Comparison of ENCODE assay signal across 11 cellular contexts in the genomic region with DNA sequence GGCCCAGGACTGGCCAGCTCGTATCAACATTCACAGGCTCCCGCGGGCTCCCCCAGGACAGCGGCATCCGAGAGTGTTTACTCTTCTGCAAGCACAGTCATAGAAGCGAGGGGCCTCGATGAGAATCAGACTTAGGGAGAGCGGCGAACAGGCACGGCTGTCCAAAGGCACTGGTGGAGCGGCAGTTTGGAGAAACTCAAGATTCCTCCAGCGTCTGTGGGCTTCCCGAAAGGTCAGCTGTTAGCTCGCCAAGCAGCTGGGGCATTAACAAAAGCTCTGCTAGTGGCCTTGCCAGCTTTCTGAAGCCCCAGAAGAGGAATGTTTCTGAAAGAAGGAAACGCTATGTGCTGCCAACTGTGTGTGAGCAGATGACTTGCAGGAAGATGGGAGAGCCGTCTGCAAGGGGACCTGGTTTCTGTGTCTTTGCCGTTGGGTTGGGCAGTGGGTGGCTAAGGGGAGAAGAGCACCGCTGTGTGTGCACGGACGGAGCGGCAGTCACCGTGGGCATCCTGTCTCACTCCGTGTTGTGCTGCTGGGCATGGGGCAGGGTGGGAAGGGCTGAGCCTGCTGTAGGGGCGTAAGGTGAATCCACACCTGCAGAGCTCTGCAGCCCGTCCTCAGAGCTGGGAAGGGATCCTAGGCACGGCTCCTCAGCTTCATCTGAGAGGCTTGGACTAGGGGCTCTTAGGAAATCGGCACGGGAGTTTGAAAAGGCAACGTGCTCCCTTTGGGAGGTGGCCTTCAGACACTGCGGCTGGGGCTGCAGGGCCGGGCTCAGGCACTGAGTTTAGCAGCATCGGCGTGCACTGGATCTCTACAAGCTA.
DNase-seq lines count a peak whose midpoint lies in the region; ATAC-seq and TF ChIP-seq lines count a peak whose summit lies in the region.
"Had no signal": no experiment of that assay in that cellular context is flagged by ENCODE, and none has a peak within 500 bp of the region (broad histone marks: within the 10 kb centered on the region; RNA-seq: fewer than 3 reads in every experiment).

No MANE protein-coding gene starts in this region.

- H3K36me3 ChIP-seq in rectal smooth muscle tissue (ENCODE audit: control insufficient read depth, insufficient read depth, low read length), result peaks cover 14% of the 10 kb centered on the region

- no peak for TF ChIP-seq CTCF in AG10803 (conservative IDR thresholded peaks at IDR 0.05; ENCODE audit: low read length)

- peaks cover 4 to 5% of the 10 kb centered on the region in 2 donors for H3K4me1 Mint-ChIP-seq in effector memory CD8-positive, alpha-beta T cell (ENCODE audit: low read depth in 2 of 2)

- H3K4me1 ChIP-seq in rectal smooth muscle tissue (ENCODE audit: control insufficient read depth, insufficient read depth, low read length), result peaks cover 28% of the 10 kb centered on the region
- H3K4me1 ChIP-seq: parathyroid adenoma had no signal

- no peaks in the 10 kb centered on the region for H3K27me3 ChIP-seq in rectal smooth muscle tissue (ENCODE audit: control insufficient read depth, insufficient read depth, low read length)

- H3K4me3 Mint-ChIP-seq in effector memory CD8-positive, alpha-beta T cell, result no peak overlapping the region

- no peaks in the 10 kb centered on the region for H3K36me3 Mint-ChIP-seq in effector memory CD8-positive, alpha-beta T cell (ENCODE audit: insufficient read depth)

- H3K9me3 Mint-ChIP-seq in effector memory CD8-positive, alpha-beta T cell, result no peaks in the 10 kb centered on the region

- H3K27ac Mint-ChIP-seq in effector memory CD8-positive, alpha-beta T cell, result no peak overlapping the region

- no peaks in the 10 kb centered on the region for H3K27me3 Mint-ChIP-seq in effector memory CD8-positive, alpha-beta T cell

- no peak for ATAC-seq in GM21381 (IDR thresholded peaks at IDR 0.05; ENCODE audit: unreplicated experiment)
- ATAC-seq in effector memory CD8-positive, alpha-beta T cell (replicated peaks), result no peak

- no peak overlapping the region for H3K9ac ChIP-seq in rectal smooth muscle tissue (ENCODE audit: low read length)
- H3K9ac ChIP-seq: parathyroid adenoma, SK-N-SH had no signal

- H3K4me3 ChIP-seq in AG10803 (ENCODE audit: low read length) (no peak overlapping the region), rectal smooth muscle tissue (ENCODE audit: low read length) (peak overlapping the region; percentile 47)

- H3K27ac ChIP-seq in rectal smooth muscle tissue (ENCODE audit: low read depth, low read length), result peak overlapping the region; percentile 92
- H3K27ac ChIP-seq: parathyroid adenoma had no signal

- peak; percentile 42 for DNase-seq in AG10803 (ENCODE audit: low read depth)
- peak in 46 of 56 donors; percentile 24 to 82 (median 62) for DNase-seq in amygdala (lab: John Stamatoyannopoulos, UW)
- DNase-seq in islet precursor cell, result peak; percentile 50
- DNase-seq in NCI-H128 (lab: John Stamatoyannopoulos, UW; ENCODE audit: unreplicated experiment), result no peak
- no peak for DNase-seq in effector memory CD8-positive, alpha-beta T cell
- DNase-seq in activated gamma-delta T cell (lab: John Stamatoyannopoulos, UW), result no peak
- DNase-seq: NCI-H226, SK-N-SH had no signal

Comparison
In these comparisons a context has a peak if more than half of its experiments do, and no peak if none do; other contexts are left out.
1. DNase-seq: peak in AG10803 (single experiment), amygdala (46 of 56) and islet precursor cell (single experiment); none in NCI-H128 (single experiment), effector memory CD8-positive, alpha-beta T cell (0 of 3) and activated gamma-delta T cell (single experiment).